In the genomic region with DNA sequence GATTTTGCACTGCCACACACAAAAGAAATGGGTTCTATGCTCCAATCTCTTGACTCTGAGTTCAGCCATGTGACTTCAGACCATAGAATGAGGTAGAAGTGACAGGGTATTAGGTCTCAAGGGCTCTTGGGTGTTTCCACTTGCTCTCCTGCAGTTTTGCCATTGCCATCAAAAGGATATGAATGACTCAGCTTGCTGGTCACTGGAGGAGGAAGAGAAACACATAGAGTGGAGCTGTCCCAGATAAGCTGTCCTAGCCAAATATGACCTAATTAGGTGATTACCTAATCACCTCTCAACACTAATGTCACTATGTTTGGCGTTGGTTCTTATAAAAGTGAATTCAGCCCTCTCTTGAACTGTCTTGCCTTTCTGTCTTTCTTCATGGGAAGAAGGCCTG, we compare ENCODE assay signal across 15 cellular contexts. TPM values are rescaled to one million over a fixed set of nuclear protein-coding genes. Genes with fewer than 3 reads are reported as not detected.
DNase-seq lines count a peak whose midpoint lies in the region; ATAC-seq and TF ChIP-seq lines count a peak whose summit lies in the region.
"Not testable (repeated sequence)": the region's sequence is repeated elsewhere in the genome, so short reads cannot be mapped to it uniquely, and the experiment has no call there.
"Had no signal": no experiment of that assay in that cellular context is flagged by ENCODE, and none has a peak within 500 bp of the region (broad histone marks: within the 10 kb centered on the region; RNA-seq: fewer than 3 reads in every experiment).

No MANE protein-coding gene starts in this region.

- TF ChIP-seq CTCF in lower lobe of right lung (IDR thresholded peaks at IDR 0.05), result not testable (repeated sequence)

- intact Hi-C loops in lower lobe of right lung (cut with DNase I), result not testable (repeated sequence)

- not testable (repeated sequence) for H3K36me3 ChIP-seq in lower lobe of right lung

- not testable (repeated sequence) for H3K27ac ChIP-seq in lower lobe of right lung

- not testable (repeated sequence) for H3K27me3 ChIP-seq in lower lobe of right lung (ENCODE audit: low read depth)

- DNase-seq in DMS53 (lab: John Stamatoyannopoulos, UW) (peak; percentile 20), SKM-1 treated with dmso at 0.1 percent for 144 hours (lab: John Stamatoyannopoulos, UW; ENCODE audit: unreplicated experiment) (peak; percentile 20)
- not testable (repeated sequence) for DNase-seq in lower lobe of right lung

- not testable (repeated sequence) for H3K4me1 ChIP-seq in lower lobe of right lung

- not testable (repeated sequence) for H3K4me3 ChIP-seq in lower lobe of right lung

- ATAC-seq in GM18868 (IDR thresholded peaks at IDR 0.05; ENCODE audit: unreplicated experiment) (peak; percentile 50), GM21360 (IDR thresholded peaks at IDR 0.05; ENCODE audit: unreplicated experiment) (peak; percentile 50), HG02759 (IDR thresholded peaks at IDR 0.05; ENCODE audit: unreplicated experiment) (peak; percentile 68), HG03095 (IDR thresholded peaks at IDR 0.05; ENCODE audit: unreplicated experiment) (peak; percentile 40), HG03558 (IDR thresholded peaks at IDR 0.05; ENCODE audit: extremely low read depth, unreplicated experiment) (peak; percentile 40), lower lobe of right lung (peak; percentile 86 to 87)

- not testable (repeated sequence) for H3K9me3 ChIP-seq in lower lobe of right lung

RNA-seq across cellular contexts. Expression of a gene that starts 8.3 kb away (rescaled TPM):
- not detected for total RNA-seq in lower lobe of right lung
- total RNA-seq: G401, GM23338, kidney, LHCN-M2, NCI-H460, osteoblast, uterus had no signal
